1 cellular context compared by ENCODE assay signal in genomic region chr17:14048169-14048568, GRCh38.
TF ChIP-seq lines count a peak whose summit lies in the region.

No MANE protein-coding gene starts in this region.

TF ChIP-seq in IMR-90, 13 proteins besides CTCF, POLR2A, EP300 and RAD21 (continued from another document):
- TF ChIP-seq SMC3 (IDR thresholded peaks at IDR 0.05; ENCODE audit: low read depth, low read length) (no peak), MAFK (IDR thresholded peaks at IDR 0.05; ENCODE audit: low read depth, low read length) (no peak), MAZ (IDR thresholded peaks at IDR 0.05; ENCODE audit: borderline replicate concordance, low read depth, low read length) (no peak), FOS (IDR thresholded peaks at IDR 0.05; ENCODE audit: low read depth, low read length) (no peak), RCOR1 (IDR thresholded peaks at IDR 0.05; ENCODE audit: insufficient replicate concordance, low read length) (no peak), BHLHE40 (IDR thresholded peaks at IDR 0.05; ENCODE audit: low read depth, low read length) (no peak), NFE2L2 (IDR thresholded peaks at IDR 0.05; ENCODE audit: low read depth, low read length) (no peak)
